Comparison of ENCODE assay signal across 18 cellular contexts in genomic region chr10:58164517-58164916, GRCh38.
"Had no signal": no experiment of that assay in that cellular context is flagged by ENCODE, and none has a peak within 500 bp of the region (broad histone marks: within the 10 kb centered on the region; RNA-seq: fewer than 3 reads in every experiment).

No MANE protein-coding gene starts in this region.

- H3K4me2 ChIP-seq: neural progenitor cell, smooth muscle cell had no signal

- H3K9me3 ChIP-seq: esophagus squamous epithelium, gastroesophageal sphincter, pancreas, suprapubic skin, thyroid gland had no signal

- H3K4me1 ChIP-seq: esophagus squamous epithelium, gastroesophageal sphincter, pancreas, suprapubic skin, thyroid gland had no signal

- H3K4me3 ChIP-seq: esophagus squamous epithelium, gastroesophageal sphincter, neural progenitor cell, pancreas, smooth muscle cell, suprapubic skin, thyroid gland had no signal

- H3K27me3 ChIP-seq: esophagus squamous epithelium, neural progenitor cell, pancreas, thyroid gland had no signal

- DNase-seq: effector memory CD8-positive, alpha-beta T cell; esophagus squamous epithelium; foreskin fibroblast; glutamatergic neuron; islet precursor cell; natural killer cell; occipital lobe; pancreas; right cardiac atrium; stimulated activated CD4-positive, alpha-beta T cell treated with anti-CD3 and anti-CD28 coated beads, Interleukin-2, amount 100 ng/mL, for 48 hours; stimulated activated naive CD8-positive, alpha-beta T cell treated with anti-CD3 and anti-CD28 coated beads, Interleukin-15, Interleukin-2, amounts not matched to agents 100 U/mL and 50 U/mL, for 24 hours; thyroid gland had no signal

- H3K27ac ChIP-seq: esophagus squamous epithelium, gastroesophageal sphincter, neural progenitor cell, pancreas, suprapubic skin, thyroid gland had no signal

- ATAC-seq: effector memory CD8-positive, alpha-beta T cell; gastroesophageal sphincter; left lobe of liver; natural killer cell; pancreas; right cardiac atrium; stimulated activated naive CD8-positive, alpha-beta T cell treated with anti-CD3 and anti-CD28 coated beads, Interleukin-15, Interleukin-2, amounts not matched to agents 100 U/mL and 50 U/mL, for 24 hours had no signal

- H2AFZ ChIP-seq: neural progenitor cell had no signal

- H3K9ac ChIP-seq: neural progenitor cell had no signal

- FAIRE-seq: pancreas, urothelium cell line had no signal

- H3K36me3 ChIP-seq: esophagus squamous epithelium, gastroesophageal sphincter, neural progenitor cell, pancreas, suprapubic skin, thyroid gland had no signal
